ENCODE assay signal across 8 cellular contexts in the genomic region with DNA sequence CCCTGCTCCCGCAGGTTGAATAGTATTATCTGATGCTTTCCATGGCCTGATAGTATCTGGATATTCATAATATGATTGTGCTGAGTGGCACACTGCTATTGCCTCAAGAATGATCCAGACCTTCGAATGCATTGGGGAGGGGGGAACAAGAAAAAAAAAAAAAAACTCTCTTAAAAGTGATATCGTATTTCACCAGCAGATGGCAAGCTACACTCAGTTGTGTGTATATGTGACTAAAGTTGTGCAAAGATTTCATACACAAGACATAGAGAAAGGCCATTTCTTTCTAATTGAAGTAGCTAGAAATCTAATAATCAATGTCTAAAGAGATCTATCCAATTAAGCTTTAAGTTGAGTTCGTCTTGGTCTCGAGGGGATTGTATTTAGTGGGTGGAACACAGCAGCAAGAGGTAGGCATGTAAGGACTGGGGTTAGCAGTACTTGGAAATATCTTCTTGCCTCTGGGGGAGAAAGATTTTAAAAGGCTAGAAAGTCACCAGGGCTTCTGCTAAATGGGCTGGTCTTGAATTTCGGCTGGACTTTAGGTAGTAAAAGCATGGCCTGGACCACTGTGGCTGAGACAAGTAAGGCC. TPM values are rescaled to one million over a fixed set of nuclear protein-coding genes. Genes with fewer than 3 reads are reported as not detected.
DNase-seq lines count a peak whose midpoint lies in the region; ATAC-seq, FAIRE-seq and TF ChIP-seq lines count a peak whose summit lies in the region.

No MANE protein-coding gene starts in this region.

- no peak for DNase-seq in activated CD4-positive, alpha-beta T cell treated with anti-CD3 and anti-CD28 coated beads for 36 hours
- DNase-seq in activated CD4-positive, alpha-beta T cell treated with anti-CD3 and anti-CD28 coated beads, Interleukin-2, amount 50 U/mL, for 4 hours: no peak
- DNase-seq in NCI-H2171 treated with DMSO at 0.1 percent for 48 hours (lab: John Stamatoyannopoulos, UW) (peak; percentile 70), bronchial epithelial cell (ENCODE audit: low read depth) (peak; percentile 52), right lobe of liver (no peak), NK-92 (lab: John Stamatoyannopoulos, UW; ENCODE audit: unreplicated experiment) (no peak)

- CTCF ChIA-PET in activated CD4-positive, alpha-beta T cell treated with anti-CD3 and anti-CD28 coated beads for 36 hours (lab: Charles Lee): interaction anchor here (0.6 to 3.2 kb wide), 16 partner anchors 9 to 740 kb away, joined by 3 to 19 read pairs (median 4); a partner anchor contains a TSS

- peak; percentile 36 for TF ChIP-seq CTCF in bronchial epithelial cell (IDR thresholded peaks at IDR 0.05; ENCODE audit: insufficient read depth, low read length, severe bottlenecking)
- peak; percentile 50 to 66 (median 58) for TF ChIP-seq CTCF in right lobe of liver (IDR thresholded peaks at IDR 0.05)

- intact Hi-C loops in activated CD4-positive, alpha-beta T cell treated with anti-CD3 and anti-CD28 coated beads for 36 hours (cut with DNase I, micrococcal nuclease): loop anchor here (1.0 to 10.0 kb wide), 4 partner anchors 203 to 471 kb away; no protein-coding TSS in a partner anchor
- intact Hi-C loops in right lobe of liver (cut with DNase I): no loop called here

- H3K36me3 ChIP-seq in bronchial epithelial cell (ENCODE audit: control insufficient read depth, insufficient read depth, low read length) (no peaks in the 10 kb centered on the region), right lobe of liver (no peaks in the 10 kb centered on the region)

- TF ChIP-seq POLR2A in right lobe of liver (IDR thresholded peaks at IDR 0.05): no peak

- FAIRE-seq in bronchial epithelial cell (lab: Jason Lieb, UNC): no peak

- H3K4me1 Mint-ChIP-seq in activated CD4-positive, alpha-beta T cell treated with anti-CD3 and anti-CD28 coated beads for 36 hours: no peaks in the 10 kb centered on the region

- no peaks in the 10 kb centered on the region for H3K9me3 Mint-ChIP-seq in activated CD4-positive, alpha-beta T cell treated with anti-CD3 and anti-CD28 coated beads for 36 hours (ENCODE audit: low read depth)

- 11% methylated on average over 6 of the region's 6 CpGs for WGBS in right lobe of liver (ENCODE audit: insufficient coverage, low coverage, low lambda C conversion rate, missing lambda C conversion rate)

- no peak overlapping the region for H3K27ac ChIP-seq in right lobe of liver

- no peak overlapping the region for H3K4me3 ChIP-seq in bronchial epithelial cell (ENCODE audit: low read depth, low read length)
- no peak overlapping the region for H3K4me3 ChIP-seq in right lobe of liver

- peaks cover 2% of the 10 kb centered on the region for H3K27me3 Mint-ChIP-seq in activated CD4-positive, alpha-beta T cell treated with anti-CD3 and anti-CD28 coated beads for 36 hours

- ATAC-seq in activated CD4-positive, alpha-beta T cell treated with anti-CD3 and anti-CD28 coated beads for 36 hours: peak; percentile 44
- peak; percentile 71 to 79 (median 78) for ATAC-seq in right lobe of liver
- ATAC-seq in GM18870 (IDR thresholded peaks at IDR 0.05; ENCODE audit: unreplicated experiment): no peak
- no peak for ATAC-seq in HG03196 (IDR thresholded peaks at IDR 0.05; ENCODE audit: unreplicated experiment)

- H3K36me3 Mint-ChIP-seq in activated CD4-positive, alpha-beta T cell treated with anti-CD3 and anti-CD28 coated beads for 36 hours (ENCODE audit: low read depth): no peaks in the 10 kb centered on the region

- no peak overlapping the region for H3K4me3 Mint-ChIP-seq in activated CD4-positive, alpha-beta T cell treated with anti-CD3 and anti-CD28 coated beads for 36 hours

- H3K9me3 ChIP-seq in right lobe of liver: no peaks in the 10 kb centered on the region

- no peak overlapping the region for H3K27ac Mint-ChIP-seq in activated CD4-positive, alpha-beta T cell treated with anti-CD3 and anti-CD28 coated beads for 36 hours

- peaks cover 0 to 15% (median 7%) of the 10 kb centered on the region in 4 donors for H3K4me1 ChIP-seq in right lobe of liver

- POLR2A ChIA-PET in activated CD4-positive, alpha-beta T cell treated with anti-CD3 and anti-CD28 coated beads for 36 hours (lab: Charles Lee): no interaction called here

- H3K27me3 ChIP-seq in bronchial epithelial cell (ENCODE audit: control insufficient read depth, insufficient read depth, low read length) (no peaks in the 10 kb centered on the region), right lobe of liver (no peaks in the 10 kb centered on the region)

RNA-seq across cellular contexts. Expression of a gene that starts 15.3 kb away (rescaled TPM):
- not detected for total RNA-seq in activated CD4-positive, alpha-beta T cell treated with anti-CD3 and anti-CD28 coated beads for 36 hours
- total RNA-seq in bronchial epithelial cell: 0.26 TPM in 1 of 2 replicates, not detected in the other
- under 1 TPM in 5 of 6 experiments, not detected in 1; 0.15 to 0.46 (median 0.37) TPM for total RNA-seq in right lobe of liver

RNA-seq across cellular contexts. Expression of a gene that starts 19.1 kb away (rescaled TPM):
- total RNA-seq in activated CD4-positive, alpha-beta T cell treated with anti-CD3 and anti-CD28 coated beads for 36 hours: 1 to 10 TPM; 1.8 to 2.7 TPM
- total RNA-seq in bronchial epithelial cell: 2.2 and 5.3 TPM in 2 replicates
- 10 to 100 TPM in 3 of 6 experiments, 1 to 10 TPM in 3; 4.1 to 34.1 (median 13.2) TPM for total RNA-seq in right lobe of liver

RNA-seq across cellular contexts. Expression of a gene that starts 52.9 kb away (rescaled TPM):
- not detected for total RNA-seq in activated CD4-positive, alpha-beta T cell treated with anti-CD3 and anti-CD28 coated beads for 36 hours
- total RNA-seq in bronchial epithelial cell (not detected in 2 replicates), right lobe of liver (under 1 TPM in 1 of 6 experiments, not detected in 5; 0.53 TPM)

Comparison
In these comparisons a context has a peak if more than half of its experiments do, and no peak if none do; other contexts are left out.
1. ATAC-seq: peak in activated CD4-positive, alpha-beta T cell treated with anti-CD3 and anti-CD28 coated beads for 36 hours (single experiment) and right lobe of liver (4 of 4); none in GM18870 (single experiment) and HG03196 (single experiment).
2. DNase-seq: peak in NCI-H2171 treated with DMSO at 0.1 percent for 48 hours (single experiment) and bronchial epithelial cell (single experiment); none in activated CD4-positive, alpha-beta T cell treated with anti-CD3 and anti-CD28 coated beads for 36 hours (single experiment), activated CD4-positive, alpha-beta T cell treated with anti-CD3 and anti-CD28 coated beads, Interleukin-2, amount 50 U/mL, for 4 hours (0 of 2), right lobe of liver (0 of 3) and NK-92 (single experiment).
3. intact Hi-C loops: an anchor here in activated CD4-positive, alpha-beta T cell treated with anti-CD3 and anti-CD28 coated beads for 36 hours (1.0 to 10.0 kb wide); none called in right lobe of liver.